In genomic region chr22:26753125-26753862, GRCh38 we compare ENCODE assay signal across 2 cellular contexts.
TF ChIP-seq lines count a peak whose summit lies in the region.

No MANE protein-coding gene starts in this region.

TF ChIP-seq in HepG2, 621 proteins besides CTCF, POLR2A, EP300 and RAD21 (continued from another document):
- TF ChIP-seq ZBTB2 (CRISPR knock-in tag; IDR thresholded peaks at IDR 0.05; ENCODE audit: low read depth) (no peak), ZMYM2 (CRISPR knock-in tag; IDR thresholded peaks at IDR 0.05) (no peak), ZNF431 (CRISPR knock-in tag; IDR thresholded peaks at IDR 0.05; ENCODE audit: borderline replicate concordance, low read depth) (no peak), ZFP90 (CRISPR knock-in tag; IDR thresholded peaks at IDR 0.05; ENCODE audit: borderline replicate concordance) (no peak), PAXIP1 (CRISPR knock-in tag; conservative IDR thresholded peaks at IDR 0.05) (no peak), NFKBIZ (CRISPR knock-in tag; IDR thresholded peaks at IDR 0.05) (no peak), ZNF703 (CRISPR knock-in tag; IDR thresholded peaks at IDR 0.05; ENCODE audit: borderline replicate concordance) (no peak), SP2 (CRISPR knock-in tag; IDR thresholded peaks at IDR 0.05) (no peak), KLF16 (CRISPR knock-in tag; IDR thresholded peaks at IDR 0.05) (no peak), ZNF225 (CRISPR knock-in tag; IDR thresholded peaks at IDR 0.05) (no peak), ZNF101 (CRISPR knock-in tag; IDR thresholded peaks at IDR 0.05; ENCODE audit: borderline replicate concordance, low read depth) (no peak), SMARCE1 (IDR thresholded peaks at IDR 0.05; ENCODE audit: borderline replicate concordance) (no peak), IRX3 (CRISPR knock-in tag; IDR thresholded peaks at IDR 0.05; ENCODE audit: borderline replicate concordance, low read depth) (no peak), ZNF552 (CRISPR knock-in tag; IDR thresholded peaks at IDR 0.05; ENCODE audit: borderline replicate concordance) (no peak), TEF (CRISPR knock-in tag; IDR thresholded peaks at IDR 0.05) (no peak)
- TF ChIP-seq, protein P1, sequence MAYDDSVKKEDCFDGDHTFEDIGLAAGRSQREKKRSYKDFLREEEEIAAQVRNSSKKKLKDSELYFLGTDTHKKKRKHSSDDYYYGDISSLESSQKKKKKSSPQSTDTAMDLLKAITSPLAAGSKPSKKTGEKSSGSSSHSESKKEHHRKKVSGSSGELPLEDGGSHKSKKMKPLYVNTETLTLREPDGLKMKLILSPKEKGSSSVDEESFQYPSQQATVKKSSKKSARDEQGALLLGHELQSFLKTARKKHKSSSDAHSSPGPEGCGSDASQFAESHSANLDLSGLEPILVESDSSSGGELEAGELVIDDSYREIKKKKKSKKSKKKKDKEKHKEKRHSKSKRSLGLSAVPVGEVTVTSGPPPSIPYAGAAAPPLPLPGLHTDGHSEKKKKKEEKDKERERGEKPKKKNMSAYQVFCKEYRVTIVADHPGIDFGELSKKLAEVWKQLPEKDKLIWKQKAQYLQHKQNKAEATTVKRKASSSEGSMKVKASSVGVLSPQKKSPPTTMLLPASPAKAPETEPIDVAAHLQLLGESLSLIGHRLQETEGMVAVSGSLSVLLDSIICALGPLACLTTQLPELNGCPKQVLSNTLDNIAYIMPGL (CRISPR knock-in tag; IDR thresholded peaks at IDR 0.05; ENCODE audit: borderline replicate concordance in 1 of 2, low read depth in 1 of 2): no peak

TF ChIP-seq in WTC11, 78 proteins besides CTCF, POLR2A, EP300 and RAD21 (continued from another document):
- TF ChIP-seq, protein P2, sequence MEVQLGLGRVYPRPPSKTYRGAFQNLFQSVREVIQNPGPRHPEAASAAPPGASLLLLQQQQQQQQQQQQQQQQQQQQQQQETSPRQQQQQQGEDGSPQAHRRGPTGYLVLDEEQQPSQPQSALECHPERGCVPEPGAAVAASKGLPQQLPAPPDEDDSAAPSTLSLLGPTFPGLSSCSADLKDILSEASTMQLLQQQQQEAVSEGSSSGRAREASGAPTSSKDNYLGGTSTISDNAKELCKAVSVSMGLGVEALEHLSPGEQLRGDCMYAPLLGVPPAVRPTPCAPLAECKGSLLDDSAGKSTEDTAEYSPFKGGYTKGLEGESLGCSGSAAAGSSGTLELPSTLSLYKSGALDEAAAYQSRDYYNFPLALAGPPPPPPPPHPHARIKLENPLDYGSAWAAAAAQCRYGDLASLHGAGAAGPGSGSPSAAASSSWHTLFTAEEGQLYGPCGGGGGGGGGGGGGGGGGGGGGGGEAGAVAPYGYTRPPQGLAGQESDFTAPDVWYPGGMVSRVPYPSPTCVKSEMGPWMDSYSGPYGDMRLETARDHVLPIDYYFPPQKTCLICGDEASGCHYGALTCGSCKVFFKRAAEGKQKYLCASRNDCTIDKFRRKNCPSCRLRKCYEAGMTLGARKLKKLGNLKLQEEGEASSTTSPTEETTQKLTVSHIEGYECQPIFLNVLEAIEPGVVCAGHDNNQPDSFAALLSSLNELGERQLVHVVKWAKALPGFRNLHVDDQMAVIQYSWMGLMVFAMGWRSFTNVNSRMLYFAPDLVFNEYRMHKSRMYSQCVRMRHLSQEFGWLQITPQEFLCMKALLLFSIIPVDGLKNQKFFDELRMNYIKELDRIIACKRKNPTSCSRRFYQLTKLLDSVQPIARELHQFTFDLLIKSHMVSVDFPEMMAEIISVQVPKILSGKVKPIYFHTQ (CRISPR knock-in tag; IDR thresholded peaks at IDR 0.05): no peak
- TF ChIP-seq, protein P3, sequence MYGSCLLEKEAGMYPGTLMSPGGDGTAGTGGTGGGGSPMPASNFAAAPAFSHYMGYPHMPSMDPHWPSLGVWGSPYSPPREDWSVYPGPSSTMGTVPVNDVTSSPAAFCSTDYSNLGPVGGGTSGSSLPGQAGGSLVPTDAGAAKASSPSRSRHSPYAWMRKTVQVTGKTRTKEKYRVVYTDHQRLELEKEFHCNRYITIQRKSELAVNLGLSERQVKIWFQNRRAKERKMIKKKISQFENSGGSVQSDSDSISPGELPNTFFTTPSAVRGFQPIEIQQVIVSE (CRISPR knock-in tag; IDR thresholded peaks at IDR 0.05; ENCODE audit: borderline replicate concordance): no peak
- TF ChIP-seq GABPB1 (CRISPR knock-in tag; IDR thresholded peaks at IDR 0.05) (no peak), ZNF423 (CRISPR knock-in tag; IDR thresholded peaks at IDR 0.05) (no peak), ZNF232 (CRISPR knock-in tag; IDR thresholded peaks at IDR 0.05) (no peak), SMAD3 (CRISPR knock-in tag; IDR thresholded peaks at IDR 0.05; ENCODE audit: borderline replicate concordance) (no peak), JAZF1 (CRISPR knock-in tag; IDR thresholded peaks at IDR 0.05) (no peak), STAT6 (CRISPR knock-in tag; conservative IDR thresholded peaks at IDR 0.05; ENCODE audit: low read depth) (no peak), TCF7 (CRISPR knock-in tag; IDR thresholded peaks at IDR 0.05; ENCODE audit: low read depth) (no peak), ZNF396 (CRISPR knock-in tag; IDR thresholded peaks at IDR 0.05; ENCODE audit: borderline replicate concordance) (no peak), ATF1 (CRISPR knock-in tag; IDR thresholded peaks at IDR 0.05) (no peak), GTF2I (CRISPR knock-in tag; conservative IDR thresholded peaks at IDR 0.05) (no peak), TEAD1 (CRISPR knock-in tag; IDR thresholded peaks at IDR 0.05) (no peak), NR2C2 (CRISPR knock-in tag; IDR thresholded peaks at IDR 0.05) (no peak)
- TF ChIP-seq, protein P4, sequence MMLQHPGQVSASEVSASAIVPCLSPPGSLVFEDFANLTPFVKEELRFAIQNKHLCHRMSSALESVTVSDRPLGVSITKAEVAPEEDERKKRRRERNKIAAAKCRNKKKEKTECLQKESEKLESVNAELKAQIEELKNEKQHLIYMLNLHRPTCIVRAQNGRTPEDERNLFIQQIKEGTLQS (CRISPR knock-in tag; conservative IDR thresholded peaks at IDR 0.05): no peak
- TF ChIP-seq, protein P5, sequence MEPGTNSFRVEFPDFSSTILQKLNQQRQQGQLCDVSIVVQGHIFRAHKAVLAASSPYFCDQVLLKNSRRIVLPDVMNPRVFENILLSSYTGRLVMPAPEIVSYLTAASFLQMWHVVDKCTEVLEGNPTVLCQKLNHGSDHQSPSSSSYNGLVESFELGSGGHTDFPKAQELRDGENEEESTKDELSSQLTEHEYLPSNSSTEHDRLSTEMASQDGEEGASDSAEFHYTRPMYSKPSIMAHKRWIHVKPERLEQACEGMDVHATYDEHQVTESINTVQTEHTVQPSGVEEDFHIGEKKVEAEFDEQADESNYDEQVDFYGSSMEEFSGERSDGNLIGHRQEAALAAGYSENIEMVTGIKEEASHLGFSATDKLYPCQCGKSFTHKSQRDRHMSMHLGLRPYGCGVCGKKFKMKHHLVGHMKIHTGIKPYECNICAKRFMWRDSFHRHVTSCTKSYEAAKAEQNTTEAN (CRISPR knock-in tag; IDR thresholded peaks at IDR 0.05): no peak
